In the genomic region with DNA sequence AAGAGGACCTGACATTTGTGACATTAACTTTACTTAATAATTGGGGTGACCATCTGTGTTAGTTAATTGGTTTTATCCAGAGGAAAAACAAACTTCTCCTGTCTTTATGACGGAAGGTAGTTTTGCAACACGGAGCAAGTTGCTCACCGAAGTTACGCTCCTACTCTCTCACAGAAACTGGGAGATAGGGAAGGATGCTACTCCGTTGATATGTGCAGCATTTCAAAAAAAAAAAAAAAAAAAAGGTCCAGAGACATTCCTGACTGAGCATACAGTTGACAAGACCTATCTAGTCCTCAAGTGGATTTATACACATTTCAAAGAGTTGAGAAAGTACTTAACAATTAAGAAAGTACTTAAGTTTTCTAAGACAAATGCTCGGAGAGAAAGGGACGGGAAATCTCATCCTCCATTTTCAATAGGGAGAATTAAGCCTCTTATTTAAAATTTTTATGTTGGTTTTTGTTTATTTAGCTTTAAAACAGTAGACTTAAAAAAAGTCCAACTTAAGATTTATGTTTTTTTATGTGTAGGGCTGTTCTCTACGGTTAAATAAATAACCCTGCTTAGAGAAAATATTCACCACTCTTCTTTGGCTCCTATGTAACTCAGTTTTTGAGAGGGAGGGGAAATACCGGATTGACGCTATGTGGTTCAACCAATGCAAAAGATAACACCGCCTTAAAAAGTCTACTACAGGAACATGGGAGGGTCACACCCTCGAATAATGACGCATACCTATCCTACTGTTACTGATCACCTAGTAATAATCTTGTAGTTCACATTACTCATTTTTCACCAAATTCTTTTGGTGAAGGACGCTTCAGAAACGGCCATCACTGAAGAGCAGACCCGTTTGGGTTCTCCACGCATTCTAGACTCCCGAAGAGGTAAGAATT, we compare ENCODE assay signal across 8 cellular contexts. TPM values are rescaled to one million over a fixed set of nuclear protein-coding genes. Genes with fewer than 3 reads are reported as not detected.
DNase-seq lines count a peak whose midpoint lies in the region; ATAC-seq and FAIRE-seq lines count a peak whose summit lies in the region.

TSS of gene FER (plus strand) at position 787 of the 899 bp plus-strand sequence. CDS start 50,286 bp downstream, outside the sequence.

- H3K36me3 ChIP-seq in ES-I3 (ENCODE audit: insufficient read depth, low read length) (no peaks in the 10 kb centered on the region), Karpas-422 (ENCODE audit: insufficient read depth, low read length) (no peaks in the 10 kb centered on the region)

- H3K9me2 ChIP-seq in Karpas-422 (replicated peaks; ENCODE audit: insufficient read depth, low read length), result no peaks in the 10 kb centered on the region

- H3K9me3 ChIP-seq in ES-I3 (ENCODE audit: control insufficient read depth, insufficient read depth, low read length) (no peaks in the 10 kb centered on the region), Karpas-422 (ENCODE audit: low read length) (no peaks in the 10 kb centered on the region)

- no peaks in the 10 kb centered on the region for H3K79me2 ChIP-seq in Karpas-422 (ENCODE audit: low read length)

- peak; percentile 25 for ATAC-seq in GM21825 (IDR thresholded peaks at IDR 0.05; ENCODE audit: unreplicated experiment)

- H3K4me3 ChIP-seq in Karpas-422 (ENCODE audit: low read length), result peak within 1 kb of the TSS; percentile 87

- no peaks in the 10 kb centered on the region for H3K27me3 ChIP-seq in Karpas-422 (ENCODE audit: low read length)

- H3K27ac ChIP-seq in Karpas-422 (ENCODE audit: low read length) (no peak within 1 kb of the TSS), substantia nigra (ENCODE audit: low read depth, low read length, poor library complexity, severe bottlenecking) (peak within 1 kb of the TSS; percentile 91)

- H3K4me1 ChIP-seq in ES-I3 (ENCODE audit: insufficient read depth, low read length), result 0 out of 2 replicates have a peak, but pooled peaks cover 6% of the 10 kb centered on the region
- H3K4me1 ChIP-seq in Karpas-422 (ENCODE audit: low read length), result peaks cover 15% of the 10 kb centered on the region

- H3K9ac ChIP-seq in ES-I3 (ENCODE audit: low read depth, low read length), result peak within 1 kb of the TSS; percentile 79
- H3K9ac ChIP-seq in Karpas-422 (ENCODE audit: low read length), result peak within 1 kb of the TSS; percentile 89

- H3K4me2 ChIP-seq in Karpas-422 (ENCODE audit: low read depth, low read length, poor library complexity, severe bottlenecking), result peak within 1 kb of the TSS; percentile 90

- FAIRE-seq in endometrium (lab: Jason Lieb, UNC), result peak; percentile 45

- peak within 1 kb of the TSS; percentile 96 for H2AFZ ChIP-seq in Karpas-422 (ENCODE audit: low read length)

- H4K20me1 ChIP-seq in Karpas-422 (ENCODE audit: insufficient read depth, low read depth, low read length), result no peaks in the 10 kb centered on the region

- DNase-seq in Karpas-422 (no peak), mucosa of gallbladder (ENCODE audit: low spot score) (peak; percentile 14), substantia nigra (lab: John Stamatoyannopoulos, UW) (no peak), NCI-H187 (lab: John Stamatoyannopoulos, UW) (no peak)
- DNase-seq in activated CD4-positive, alpha-beta T cell treated with anti-CD3 and anti-CD28 coated beads, Interleukin-2, amount 50 U/mL, for 48 hours, result peak; percentile 12 to 33

RNA-seq across cellular contexts. Expression of gene FER, which starts in this region (rescaled TPM):
- 9.2 and 14.6 TPM in 2 replicates for total RNA-seq in Karpas-422 (2014; rRNA removed; shearing (Covaris generic); ENCODE audit: low replicate concordance)
- 25.4 TPM for total RNA-seq in mucosa of gallbladder

Comparison
In these comparisons a context has a peak if more than half of its experiments do, and no peak if none do; other contexts are left out.
1. DNase-seq: peak in activated CD4-positive, alpha-beta T cell treated with anti-CD3 and anti-CD28 coated beads, Interleukin-2, amount 50 U/mL, for 48 hours (2 of 2) and mucosa of gallbladder (single experiment); none in Karpas-422 (single experiment), substantia nigra (0 of 49) and NCI-H187 (0 of 2).